Comparison of ENCODE assay signal across 29 cellular contexts in genomic region chr5:139792218-139792617, GRCh38. TPM values are rescaled to one million over a fixed set of nuclear protein-coding genes. Genes with fewer than 3 reads are reported as not detected.
A peak's percentile ranks its signal among the peaks of the same experiment; 100 is the strongest.
DNase-seq lines count a peak whose midpoint lies in the region; ATAC-seq, FAIRE-seq and TF ChIP-seq lines count a peak whose summit lies in the region.
"Had no signal": no experiment of that assay in that cellular context is flagged by ENCODE, and none has a peak within 500 bp of the region (broad histone marks: within the 10 kb centered on the region; RNA-seq: fewer than 3 reads in every experiment).

No MANE protein-coding gene starts in this region.

- in situ Hi-C loops in GM12878 (cut with MboI) (no loop called here), brain microvascular endothelial cell (cut with HindIII; ENCODE audit: low pct_ligation_motif_present, low sequenced_read_pairs) (no loop called here)

- H3K4me3 ChIP-seq in HEK293 (ENCODE audit: low read depth, low read length) (no peak overlapping the region), GM12878 (no peak overlapping the region), osteoblast (ENCODE audit: insufficient read depth, low read length) (no peak overlapping the region), brain microvascular endothelial cell (ENCODE audit: low read depth, low read length) (no peak overlapping the region)
- H3K4me3 ChIP-seq: BLaER1 had no signal

- H3K9me3 ChIP-seq in HEK293 (ENCODE audit: control insufficient read depth, insufficient read depth, low read depth, low read length) (no peaks in the 10 kb centered on the region), GM12878 (replicated peaks; ENCODE audit: control insufficient read depth, insufficient read depth, low read length) (no peaks in the 10 kb centered on the region), osteoblast (ENCODE audit: low read depth, low read length) (no peaks in the 10 kb centered on the region)
- H3K9me3 ChIP-seq: BE2C, BLaER1 had no signal

- DNase-seq in Right ventricle myocardium superior (peak; percentile 10), Right ventricle myocardium inferior (ENCODE audit: missing footprints) (no peak), GM12878 (ENCODE audit: low read depth, low spot score) (no peak), osteoblast (ENCODE audit: insufficient read length, low spot score, missing footprints) (peak; percentile 73), SW480 (ENCODE audit: low spot score) (no peak), occipital lobe (lab: John Stamatoyannopoulos, UW) (no peak), brain microvascular endothelial cell (no peak)
- DNase-seq: 8988T; ACHN; BE2C; C1 segment of cervical spinal cord; CD4-positive, alpha-beta memory T cell; CD4-positive, CD25-positive, alpha-beta regulatory T cell; CD8-positive, alpha-beta memory T cell; COR-L47; DMS 273 treated with DMSO at 0.1 percent for 48 hours; DMS153; DMS53; DMS79; DND-41; EL; GDM1 had no signal

- CTCF ChIA-PET in HEK293 (lab: Yijun Ruan, JAX), result interaction anchor here (0.5 to 4.9 kb wide), 7 partner anchors 10 to 362 kb away, joined by 3 to 58 read pairs (median 4); no protein-coding TSS in a partner anchor
- CTCF ChIA-PET in GM12878 (lab: Yijun Ruan, JAX), result interaction anchor here (0.7 to 10.4 kb wide), 8 partner anchors 15 to 177 kb away, joined by 3 to 298 read pairs (median 5); no protein-coding TSS in a partner anchor

- SMC1A ChIA-PET in GM12878 (lab: Charles Lee; ENCODE audit: uncharacterized antibody, unreplicated experiment), result interaction anchor here (1.0 to 2.3 kb wide), 4 partner anchors 17 to 281 kb away, joined by 3 to 6 read pairs (median 4); no protein-coding TSS in a partner anchor

- no peak overlapping the region for H3K27ac ChIP-seq in HEK293 (ENCODE audit: extremely low read depth, low read depth, low read length)
- no peak overlapping the region for H3K27ac ChIP-seq in GM12878 (ENCODE audit: control insufficient read depth, insufficient read depth)
- no peak overlapping the region for H3K27ac ChIP-seq in osteoblast (ENCODE audit: low read depth, low read length)
- no peak overlapping the region for H3K27ac ChIP-seq in brain microvascular endothelial cell
- H3K27ac ChIP-seq: BLaER1 had no signal

- no peak for TF ChIP-seq RAD21 in GM12878 (IDR thresholded peaks at IDR 0.05; ENCODE audit: insufficient read depth, low read depth, low read length)

- intact Hi-C loops in Right ventricle myocardium superior (cut with DNase I) (no loop called here), Right ventricle myocardium inferior (cut with DNase I) (no loop called here), GM12878 (cut with micrococcal nuclease; ENCODE audit: unreplicated experiment) (no loop called here)

- H2AFZ ChIP-seq in GM12878 (ENCODE audit: control insufficient read depth, low read depth, low read length) (no peak overlapping the region), osteoblast (ENCODE audit: low read length) (no peak overlapping the region)

- no peak overlapping the region for H3K9ac ChIP-seq in GM12878 (ENCODE audit: control insufficient read depth, insufficient read depth, low read length)
- H3K9ac ChIP-seq: BLaER1 had no signal

- no peaks in the 10 kb centered on the region for H3K36me3 ChIP-seq in HEK293 (ENCODE audit: control insufficient read depth in 2 of 2, insufficient read depth in 1 of 2, low read length in 2 of 2)
- no peaks in the 10 kb centered on the region for H3K36me3 ChIP-seq in GM12878 (ENCODE audit: control insufficient read depth in 2 of 2, insufficient read depth in 2 of 2, low read length in 1 of 2)
- no peaks in the 10 kb centered on the region for H3K36me3 ChIP-seq in osteoblast (ENCODE audit: insufficient read depth, low read length)
- no peaks in the 10 kb centered on the region for H3K36me3 ChIP-seq in brain microvascular endothelial cell (replicated peaks)
- H3K36me3 ChIP-seq: BE2C, BLaER1 had no signal

- H3K79me2 ChIP-seq in GM12878 (ENCODE audit: control insufficient read depth, insufficient read depth, low read length), result no peaks in the 10 kb centered on the region
- no peaks in the 10 kb centered on the region for H3K79me2 ChIP-seq in osteoblast (ENCODE audit: insufficient read depth, low read length)

- RAD21 ChIA-PET in GM12878 (lab: Charles Lee; ENCODE audit: unreplicated experiment), result interaction anchor here (0.9 to 3.7 kb wide), 2 partner anchors 52 to 177 kb away, joined by 3 to 16 read pairs; no protein-coding TSS in a partner anchor

- ATAC-seq in Right ventricle myocardium superior (ENCODE audit: poor library complexity) (no peak), Right ventricle myocardium inferior (no peak), GM12878 (no peak)

- TF ChIP-seq POLR2A in GM12878 (IDR thresholded peaks at IDR 0.05; ENCODE audit: low read depth, low read length), result no peak

- H3K4me1 ChIP-seq in HEK293 (ENCODE audit: control insufficient read depth, insufficient read depth, low read length) (no peaks in the 10 kb centered on the region), GM12878 (ENCODE audit: control insufficient read depth, insufficient read depth, low read length) (no peaks in the 10 kb centered on the region), osteoblast (ENCODE audit: insufficient read depth, low read length) (peaks cover 4% of the 10 kb centered on the region)
- H3K4me1 ChIP-seq: BE2C had no signal

- H4K20me1 ChIP-seq in GM12878 (ENCODE audit: control insufficient read depth, insufficient read depth) (no peaks in the 10 kb centered on the region), osteoblast (ENCODE audit: insufficient read depth, low read length) (no peaks in the 10 kb centered on the region)

- POLR2A ChIA-PET in HEK293 (lab: Yijun Ruan, JAX), result no interaction called here
- POLR2A ChIA-PET in GM12878 (lab: Charles Lee), result interaction anchor here (0.6 kb wide), 1 partner anchor 63 kb away, joined by 3 read pairs; no protein-coding TSS in a partner anchor

- no peak for TF ChIP-seq EP300 in GM12878 (IDR thresholded peaks at IDR 0.05; ENCODE audit: borderline replicate concordance in 1 of 2, control insufficient read depth in 1 of 2, low read depth in 2 of 2, low read length in 2 of 2)

- TF ChIP-seq CTCF in HEK293 (tag by site-specific recombination; IDR thresholded peaks at IDR 0.05), result no peak
- no peak for TF ChIP-seq CTCF in GM12878 (IDR thresholded peaks at IDR 0.05 in 2 of 3, conservative IDR thresholded peaks at IDR 0.05 in 1 of 3; ENCODE audit: control insufficient read depth in 2 of 3, extremely low read depth in 1 of 3, insufficient read depth in 1 of 3, low read depth in 3 of 3, low read length in 3 of 3)
- no peak for TF ChIP-seq CTCF in osteoblast (IDR thresholded peaks at IDR 0.05; ENCODE audit: extremely low read depth, low read depth, low read length)
- TF ChIP-seq CTCF in brain microvascular endothelial cell (IDR thresholded peaks at IDR 0.05; ENCODE audit: low read depth, low read length, missing control alignments), result no peak

- FAIRE-seq in GM12878 (lab: Jason Lieb, UNC), result no peak
- FAIRE-seq: A204.1, GM12891, GM19239 had no signal

- BruUV-seq in GM12878 (replicated peaks; lab: Mats Ljungman, UMichigan), result no TSS peak

- H3K27me3 ChIP-seq in GM12878 (replicated peaks in 1 of 2; ENCODE audit: control insufficient read depth in 2 of 2, insufficient read depth in 2 of 2, low read length in 1 of 2) (peaks cover 15 to 16% of the 10 kb centered on the region in 2 experiments), osteoblast (ENCODE audit: insufficient read depth, low read length) (peaks cover 40% of the 10 kb centered on the region), brain microvascular endothelial cell (replicated peaks) (peaks cover 44% of the 10 kb centered on the region)

- WGBS in GM12878 (ENCODE audit: insufficient coverage, insufficient replicate concordance, low lambda C conversion rate, missing lambda C conversion rate), result 13% methylated on average over 2 of the region's 2 CpGs

- no peak overlapping the region for H3K4me2 ChIP-seq in GM12878 (ENCODE audit: control insufficient read depth, insufficient read depth)
- no peak overlapping the region for H3K4me2 ChIP-seq in osteoblast (ENCODE audit: insufficient read depth, low read length)
- H3K4me2 ChIP-seq: BLaER1 had no signal

TF ChIP-seq in HEK293, 187 proteins besides CTCF, POLR2A, EP300 and RAD21 (continues in another document):
- TF ChIP-seq ZNF785 (tag by site-specific recombination; IDR thresholded peaks at IDR 0.05), result no peak

RNA-seq across cellular contexts. Expression of gene PSD2, which starts 3.4 kb away (rescaled TPM):
- total RNA-seq in Right ventricle myocardium superior (not detected), Right ventricle myocardium inferior (not detected), GM12878 (2014; rRNA removed) (0.11 TPM in 1 of 2 replicates, not detected in the other), GM12878 (2014; rRNA removed; fragmentation: Illumina TruSeq; extraction: Trizol) (not detected in 2 replicates), GM12878 (2021) (not detected in 2 replicates), osteoblast (0.29 and 0.36 TPM in 2 replicates), occipital lobe (17.0 TPM)
- 0.12 and 0.23 TPM in 2 replicates for total RNA-seq in GM12878 (2013; cell fraction: nucleolus; rRNA removed)
- polyA plus RNA-seq in GM12878 (2011; ENCODE audit: low read depth), result 0.05 TPM
- polyA plus RNA-seq in GM12878 (2011; rRNA removed) (0.04 and 0.07 TPM in 2 replicates), GM12878 (2014; fragmentation: Illumina TruSeq; extraction: Trizol) (0.03 and 0.05 TPM in 2 replicates), GM12878 (2014; fragmentation: Nextera tagmentation; extraction: Ambion mirVana) (under 1 TPM in 1 of 2 experiments, not detected in 1; 0.02 TPM), GM12878 (2014; rRNA removed) (0.03 TPM in 1 of 2 replicates, not detected in the other), GM12878 (2016; fragmentation: Nextera tagmentation; extraction: Ambion mirVana) (under 1 TPM in 1 of 2 experiments, not detected in 1; 0.14 TPM)
- polyA plus RNA-seq in GM12878 (2011; cell fraction: cytosol; rRNA removed), result 0.04 and 0.07 TPM in 2 replicates
- polyA plus RNA-seq in GM12878 (2011; cell fraction: nucleus; rRNA removed), result 0.28 and 0.40 TPM in 2 replicates
- polyA plus RNA-seq in GM12878 (2012), result 0.04 and 0.15 TPM in 2 replicates
- polyA minus RNA-seq in GM12878 (2011; rRNA and poly(A)+ RNA removed), result 0.10 TPM in 1 of 2 replicates, not detected in the other
- polyA minus RNA-seq in GM12878 (2011; cell fraction: cytosol; rRNA and poly(A)+ RNA removed), result not detected in 2 replicates
- polyA minus RNA-seq in GM12878 (2011; cell fraction: nucleus; rRNA and poly(A)+ RNA removed), result not detected in 2 replicates
- total RNA-seq: CD4-positive, alpha-beta memory T cell; CD4-positive, CD25-positive, alpha-beta regulatory T cell; CD8-positive, alpha-beta memory T cell had no signal
- polyA plus RNA-seq: AG04450; CD14-positive monocyte; CD4-positive, alpha-beta memory T cell; CD4-positive, CD25-positive, alpha-beta regulatory T cell had no signal

Comparison
In these comparisons a context has a peak if more than half of its experiments do, and no peak if none do; other contexts are left out.
1. DNase-seq: peak in Right ventricle myocardium superior (single experiment) and osteoblast (single experiment); none in Right ventricle myocardium inferior (single experiment), GM12878 (single experiment), SW480 (single experiment), occipital lobe (single experiment) and brain microvascular endothelial cell (single experiment).
2. RNA of gene PSD2, which starts 3.4 kb away (total RNA-seq): 17.0 TPM in occipital lobe (single experiment); 0.29 to 0.36 TPM in osteoblast, not detected in Right ventricle myocardium superior (single experiment), not detected in Right ventricle myocardium inferior (single experiment) and 0.11 to 0.23 TPM in GM12878; every median in the first group is over 10 times any median in the second.